In the genomic region with DNA sequence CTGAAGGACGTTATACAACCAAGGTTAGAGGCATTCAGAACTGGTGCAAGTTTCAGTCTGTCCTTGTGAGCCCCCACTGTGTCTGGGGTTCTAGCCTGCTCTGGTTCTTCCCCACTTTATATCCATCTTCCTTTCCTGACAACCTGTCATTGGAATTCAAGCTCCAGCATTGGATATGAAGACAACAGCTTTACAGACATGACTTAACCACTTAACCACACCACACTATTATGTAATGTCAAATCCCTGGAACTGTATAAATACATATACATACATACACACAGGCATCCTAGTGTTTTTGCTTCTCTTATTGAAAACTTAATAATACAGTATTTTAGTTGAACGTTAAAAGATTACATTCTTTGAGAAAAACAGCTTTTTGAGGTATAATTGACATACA, we compare ENCODE assay signal across 24 cellular contexts.
A peak's percentile ranks its signal among the peaks of the same experiment; 100 is the strongest.
DNase-seq lines count a peak whose midpoint lies in the region; ATAC-seq and TF ChIP-seq lines count a peak whose summit lies in the region.
"Had no signal": no experiment of that assay in that cellular context is flagged by ENCODE, and none has a peak within 500 bp of the region (broad histone marks: within the 10 kb centered on the region; RNA-seq: fewer than 3 reads in every experiment).

No MANE protein-coding gene starts in this region.

- peaks cover 3 to 5% of the 10 kb centered on the region in 2 donors for H3K27me3 Mint-ChIP-seq in CD8-positive, alpha-beta memory T cell

- H3K27me3 ChIP-seq in right atrium auricular region = no peaks in the 10 kb centered on the region
- H3K27me3 ChIP-seq in left ventricle myocardium inferior (ENCODE audit: low read depth) = no peaks in the 10 kb centered on the region
- H3K27me3 ChIP-seq in RWPE2 (ENCODE audit: insufficient read depth, poor library complexity, severe bottlenecking) = no peaks in the 10 kb centered on the region
- H3K27me3 ChIP-seq in lower lobe of right lung (ENCODE audit: low read depth) = no peaks in the 10 kb centered on the region
- no peaks in the 10 kb centered on the region for H3K27me3 ChIP-seq in CD8-positive, alpha-beta memory T cell (ENCODE audit: insufficient read depth, low read length, poor library complexity, severe bottlenecking)
- H3K27me3 ChIP-seq: stomach, transverse colon had no signal

- POLR2A ChIA-PET in CD8-positive, alpha-beta memory T cell (lab: Charles Lee) = no interaction called here

- H3K36me3 ChIP-seq in right atrium auricular region = no peaks in the 10 kb centered on the region
- H3K36me3 ChIP-seq in left ventricle myocardium inferior = no peaks in the 10 kb centered on the region
- no peaks in the 10 kb centered on the region for H3K36me3 ChIP-seq in RWPE2 (ENCODE audit: low read depth)
- no peaks in the 10 kb centered on the region for H3K36me3 ChIP-seq in lower lobe of right lung
- no peaks in the 10 kb centered on the region for H3K36me3 ChIP-seq in CD8-positive, alpha-beta memory T cell (ENCODE audit: insufficient read depth, low read length)
- H3K36me3 ChIP-seq: BLaER1 treated with 17β-estradiol and CSF1 and Interleukin-3, amounts not matched to agents 10 nM and 100 nM; stomach; transverse colon had no signal

- DNase-seq in right atrium auricular region (ENCODE audit: low spot score) (no peak), left ventricle myocardium inferior (no peak), RWPE2 (ENCODE audit: low spot score) (no peak), lower lobe of right lung (no peak), NCI-H510A treated with DMSO at 0.1 percent for 48 hours (lab: John Stamatoyannopoulos, UW) (no peak), cortex of kidney (lab: John Stamatoyannopoulos, UW) (no peak), SW 1271 (lab: John Stamatoyannopoulos, UW) (no peak)
- no peak for DNase-seq in CD8-positive, alpha-beta memory T cell
- DNase-seq: ACHN; activated B cell treated with CpG ODN at 0.5 μM for 24 hours; activated CD4-positive, alpha-beta T cell treated with anti-CD3 and anti-CD28 coated beads, Interleukin-2, amount 50 U/mL, for 48 hours; activated CD8-positive, alpha-beta memory T cell treated with anti-CD3 and anti-CD28 coated beads, Interleukin-2, amount 50 U/mL, for 48 hours; activated effector memory CD4-positive, alpha-beta T cell treated with Interleukin-2 at 50 U/mL for 16 hours; EL; hippocampal formation; Kasumi-1; NCI-H2107; retina; stomach; T1000; transverse colon had no signal

- intact Hi-C loops in left ventricle myocardium inferior (cut with micrococcal nuclease) = no loop called here
- intact Hi-C loops in lower lobe of right lung (cut with DNase I) = no loop called here

- no peaks in the 10 kb centered on the region for H3K9me3 Mint-ChIP-seq in CD8-positive, alpha-beta memory T cell
- H3K9me3 Mint-ChIP-seq: activated B cell treated with CpG ODN at 0.5 μM for 24 hours; dendritic cell treated with granulocyte-macrophage colony-stimulating factor and Interleukin-4, amounts not matched to agents 40 ng/mL and 50 ng/mL, for 4 days had no signal

- ATAC-seq in RWPE2 (ENCODE audit: low read depth) (no peak), lower lobe of right lung (no peak)

- H3K4me1 ChIP-seq in right atrium auricular region (peaks cover 0 to 44% of the 10 kb centered on the region in 2 donors), left ventricle myocardium inferior (peaks cover 60% of the 10 kb centered on the region), RWPE2 (ENCODE audit: insufficient read depth, poor library complexity, severe bottlenecking) (peaks cover 12% of the 10 kb centered on the region), lower lobe of right lung (peaks cover 14% of the 10 kb centered on the region)
- H3K4me1 ChIP-seq in CD8-positive, alpha-beta memory T cell (ENCODE audit: insufficient read depth, low read length) = peaks cover 18% of the 10 kb centered on the region
- H3K4me1 ChIP-seq: stomach, transverse colon had no signal

- TF ChIP-seq CTCF in right atrium auricular region (IDR thresholded peaks at IDR 0.05) (no peak), left ventricle myocardium inferior (IDR thresholded peaks at IDR 0.05; ENCODE audit: borderline replicate concordance) (no peak), RWPE2 (IDR thresholded peaks at IDR 0.05; ENCODE audit: poor library complexity, severe bottlenecking) (no peak), lower lobe of right lung (IDR thresholded peaks at IDR 0.05) (no peak)

- H3K4me1 Mint-ChIP-seq in CD8-positive, alpha-beta memory T cell = peaks cover 8 to 14% (median 10%) of the 10 kb centered on the region in 3 donors
- H3K4me1 Mint-ChIP-seq: activated B cell treated with CpG ODN at 0.5 μM for 24 hours had no signal

- H3K27ac Mint-ChIP-seq in CD8-positive, alpha-beta memory T cell = no peak overlapping the region
- H3K27ac Mint-ChIP-seq: activated B cell treated with CpG ODN at 0.5 μM for 24 hours; dendritic cell treated with granulocyte-macrophage colony-stimulating factor and Interleukin-4, amounts not matched to agents 40 ng/mL and 50 ng/mL, for 4 days had no signal

- H3K4me3 Mint-ChIP-seq in CD8-positive, alpha-beta memory T cell = no peak overlapping the region
- H3K4me3 Mint-ChIP-seq: activated B cell treated with CpG ODN at 0.5 μM for 24 hours; dendritic cell treated with granulocyte-macrophage colony-stimulating factor and Interleukin-4, amounts not matched to agents 40 ng/mL and 50 ng/mL, for 4 days had no signal

- H3K36me3 Mint-ChIP-seq in CD8-positive, alpha-beta memory T cell = no peaks in the 10 kb centered on the region

- H3K9me3 ChIP-seq in right atrium auricular region (no peaks in the 10 kb centered on the region), left ventricle myocardium inferior (replicated peaks) (no peaks in the 10 kb centered on the region), RWPE2 (ENCODE audit: severe bottlenecking) (no peaks in the 10 kb centered on the region), lower lobe of right lung (no peaks in the 10 kb centered on the region)
- H3K9me3 ChIP-seq in CD8-positive, alpha-beta memory T cell (ENCODE audit: low read length) = no peaks in the 10 kb centered on the region
- H3K9me3 ChIP-seq: stomach, transverse colon had no signal

- CTCF ChIA-PET in CD8-positive, alpha-beta memory T cell (lab: Charles Lee) = no interaction called here

- peak overlapping the region; percentile 27 to 60 for H3K27ac ChIP-seq in right atrium auricular region
- no peak overlapping the region for H3K27ac ChIP-seq in left ventricle myocardium inferior (replicated peaks)
- peak overlapping the region; percentile 91 for H3K27ac ChIP-seq in RWPE2 (ENCODE audit: poor library complexity, severe bottlenecking)
- peak overlapping the region; percentile 51 for H3K27ac ChIP-seq in lower lobe of right lung
- H3K27ac ChIP-seq in CD8-positive, alpha-beta memory T cell (ENCODE audit: low read depth, low read length) = no peak overlapping the region
- H3K27ac ChIP-seq: BLaER1 treated with 17β-estradiol and CSF1 and Interleukin-3, amounts not matched to agents 10 nM and 100 nM; stomach; transverse colon had no signal

- no peak overlapping the region for H3K4me3 ChIP-seq in right atrium auricular region
- no peak overlapping the region for H3K4me3 ChIP-seq in left ventricle myocardium inferior
- no peak overlapping the region for H3K4me3 ChIP-seq in RWPE2 (ENCODE audit: severe bottlenecking)
- H3K4me3 ChIP-seq in lower lobe of right lung = no peak overlapping the region
- H3K4me3 ChIP-seq in CD8-positive, alpha-beta memory T cell (ENCODE audit: low read length) = no peak overlapping the region
- H3K4me3 ChIP-seq: BLaER1 treated with 17β-estradiol and CSF1 and Interleukin-3, amounts not matched to agents 10 nM and 100 nM; lung; stomach; transverse colon had no signal

Comparison
In these comparisons a context has a peak if more than half of its experiments do, and no peak if none do; other contexts are left out.
1. H3K27ac ChIP-seq: peak in right atrium auricular region (2 of 2), RWPE2 (single experiment) and lower lobe of right lung (single experiment); none in left ventricle myocardium inferior (single experiment) and CD8-positive, alpha-beta memory T cell (single experiment).